In the genomic region with DNA sequence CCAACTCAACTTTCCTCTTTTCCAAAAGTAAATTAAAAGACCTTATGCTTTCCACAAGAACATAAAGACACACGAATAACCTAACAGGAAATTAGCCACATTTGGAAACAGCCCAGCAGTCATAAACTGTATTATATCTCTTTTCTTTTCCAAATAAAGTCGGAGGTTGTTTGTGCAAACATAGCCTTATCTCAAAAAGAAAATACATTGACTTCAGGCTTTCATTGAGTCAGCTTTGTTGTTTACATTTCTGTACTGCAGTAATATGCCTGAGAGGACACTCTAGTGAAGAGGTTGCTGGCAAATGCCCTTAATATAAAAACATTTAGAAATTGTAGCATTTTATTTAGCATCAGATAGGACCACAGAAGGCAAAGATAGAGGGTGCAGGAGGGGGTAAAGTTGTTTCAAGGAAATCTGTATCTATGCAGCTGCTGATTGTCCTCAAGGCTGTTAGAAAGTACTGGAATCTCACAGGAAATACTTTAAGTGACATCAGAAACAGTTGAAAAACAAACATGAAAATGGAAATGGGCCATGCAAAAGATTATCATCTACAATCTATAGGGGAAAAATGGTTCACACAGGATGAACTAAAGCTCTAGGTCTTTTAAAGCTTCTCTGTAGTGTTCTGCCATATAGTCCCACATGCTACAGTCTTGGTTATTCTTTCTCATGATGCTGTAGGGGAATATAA, we compare ENCODE assay signal across 1 cellular context.
TF ChIP-seq lines count a peak whose summit lies in the region.

No MANE protein-coding gene starts in this region.

TF ChIP-seq in IMR-90, 13 proteins besides CTCF, POLR2A, EP300 and RAD21 (continued from another document):
- TF ChIP-seq, protein P1, sequence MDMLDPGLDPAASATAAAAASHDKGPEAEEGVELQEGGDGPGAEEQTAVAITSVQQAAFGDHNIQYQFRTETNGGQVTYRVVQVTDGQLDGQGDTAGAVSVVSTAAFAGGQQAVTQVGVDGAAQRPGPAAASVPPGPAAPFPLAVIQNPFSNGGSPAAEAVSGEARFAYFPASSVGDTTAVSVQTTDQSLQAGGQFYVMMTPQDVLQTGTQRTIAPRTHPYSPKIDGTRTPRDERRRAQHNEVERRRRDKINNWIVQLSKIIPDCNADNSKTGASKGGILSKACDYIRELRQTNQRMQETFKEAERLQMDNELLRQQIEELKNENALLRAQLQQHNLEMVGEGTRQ (IDR thresholded peaks at IDR 0.05; ENCODE audit: low read depth, low read length), result no peak
- TF ChIP-seq RCOR1 (IDR thresholded peaks at IDR 0.05; ENCODE audit: insufficient replicate concordance, low read length) (no peak), MAZ (IDR thresholded peaks at IDR 0.05; ENCODE audit: borderline replicate concordance, low read depth, low read length) (no peak), FOS (IDR thresholded peaks at IDR 0.05; ENCODE audit: low read depth, low read length) (peak; percentile 66; the same call in 1 of the 2 replicates), MAFK (IDR thresholded peaks at IDR 0.05; ENCODE audit: low read depth, low read length) (no peak), CHD1 (IDR thresholded peaks at IDR 0.05; ENCODE audit: low read depth, low read length) (no peak), MXI1 (IDR thresholded peaks at IDR 0.05; ENCODE audit: borderline replicate concordance, low read depth, low read length) (no peak)
- TF ChIP-seq, protein P2, sequence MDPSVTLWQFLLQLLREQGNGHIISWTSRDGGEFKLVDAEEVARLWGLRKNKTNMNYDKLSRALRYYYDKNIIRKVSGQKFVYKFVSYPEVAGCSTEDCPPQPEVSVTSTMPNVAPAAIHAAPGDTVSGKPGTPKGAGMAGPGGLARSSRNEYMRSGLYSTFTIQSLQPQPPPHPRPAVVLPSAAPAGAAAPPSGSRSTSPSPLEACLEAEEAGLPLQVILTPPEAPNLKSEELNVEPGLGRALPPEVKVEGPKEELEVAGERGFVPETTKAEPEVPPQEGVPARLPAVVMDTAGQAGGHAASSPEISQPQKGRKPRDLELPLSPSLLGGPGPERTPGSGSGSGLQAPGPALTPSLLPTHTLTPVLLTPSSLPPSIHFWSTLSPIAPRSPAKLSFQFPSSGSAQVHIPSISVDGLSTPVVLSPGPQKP (IDR thresholded peaks at IDR 0.05; ENCODE audit: borderline replicate concordance, low read depth, low read length), result no peak
